1 cellular context compared by ENCODE assay signal in the genomic region with DNA sequence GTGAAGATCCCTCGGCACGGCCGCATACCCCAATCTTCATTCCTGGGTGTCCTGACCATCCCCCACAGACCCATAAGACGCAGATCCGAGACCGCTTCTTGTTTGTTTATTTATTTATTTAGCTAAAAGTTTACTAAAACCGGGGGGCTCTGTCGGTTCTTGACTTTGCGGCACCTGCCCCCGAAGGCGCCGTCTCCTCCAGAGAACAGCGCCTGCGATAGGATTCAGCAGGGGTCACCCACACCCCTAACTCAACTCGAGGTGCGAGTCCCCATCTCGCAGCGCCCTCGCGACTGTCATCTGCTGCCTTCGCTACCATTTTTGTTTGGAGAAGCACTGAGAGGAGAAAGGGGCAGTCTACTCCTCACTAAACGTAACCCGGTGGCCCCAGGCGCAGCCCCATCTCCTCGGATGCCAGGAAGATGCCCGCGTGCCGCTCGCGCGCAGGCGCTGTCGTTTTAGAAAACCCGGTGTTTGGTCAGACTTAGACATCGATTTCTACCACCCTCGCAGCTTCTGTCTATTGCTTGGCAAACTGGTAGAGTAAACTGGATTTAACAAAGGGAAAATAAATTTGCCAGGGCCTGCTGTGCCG.
TF ChIP-seq lines count a peak whose summit lies in the region.

No MANE protein-coding gene starts in this region.

TF ChIP-seq in GM12878, 131 proteins besides CTCF, POLR2A, EP300 and RAD21 (continued from another document):
- TF ChIP-seq, protein P1, sequence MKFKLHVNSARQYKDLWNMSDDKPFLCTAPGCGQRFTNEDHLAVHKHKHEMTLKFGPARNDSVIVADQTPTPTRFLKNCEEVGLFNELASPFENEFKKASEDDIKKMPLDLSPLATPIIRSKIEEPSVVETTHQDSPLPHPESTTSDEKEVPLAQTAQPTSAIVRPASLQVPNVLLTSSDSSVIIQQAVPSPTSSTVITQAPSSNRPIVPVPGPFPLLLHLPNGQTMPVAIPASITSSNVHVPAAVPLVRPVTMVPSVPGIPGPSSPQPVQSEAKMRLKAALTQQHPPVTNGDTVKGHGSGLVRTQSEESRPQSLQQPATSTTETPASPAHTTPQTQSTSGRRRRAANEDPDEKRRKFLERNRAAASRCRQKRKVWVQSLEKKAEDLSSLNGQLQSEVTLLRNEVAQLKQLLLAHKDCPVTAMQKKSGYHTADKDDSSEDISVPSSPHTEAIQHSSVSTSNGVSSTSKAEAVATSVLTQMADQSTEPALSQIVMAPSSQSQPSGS (IDR thresholded peaks at IDR 0.05; ENCODE audit: low read length) = no peak
- TF ChIP-seq, protein P2, sequence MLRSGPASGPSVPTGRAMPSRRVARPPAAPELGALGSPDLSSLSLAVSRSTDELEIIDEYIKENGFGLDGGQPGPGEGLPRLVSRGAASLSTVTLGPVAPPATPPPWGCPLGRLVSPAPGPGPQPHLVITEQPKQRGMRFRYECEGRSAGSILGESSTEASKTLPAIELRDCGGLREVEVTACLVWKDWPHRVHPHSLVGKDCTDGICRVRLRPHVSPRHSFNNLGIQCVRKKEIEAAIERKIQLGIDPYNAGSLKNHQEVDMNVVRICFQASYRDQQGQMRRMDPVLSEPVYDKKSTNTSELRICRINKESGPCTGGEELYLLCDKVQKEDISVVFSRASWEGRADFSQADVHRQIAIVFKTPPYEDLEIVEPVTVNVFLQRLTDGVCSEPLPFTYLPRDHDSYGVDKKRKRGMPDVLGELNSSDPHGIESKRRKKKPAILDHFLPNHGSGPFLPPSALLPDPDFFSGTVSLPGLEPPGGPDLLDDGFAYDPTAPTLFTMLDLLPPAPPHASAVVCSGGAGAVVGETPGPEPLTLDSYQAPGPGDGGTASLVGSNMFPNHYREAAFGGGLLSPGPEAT (IDR thresholded peaks at IDR 0.05; ENCODE audit: low read depth) = no peak
- no peak for TF ChIP-seq JUND (IDR thresholded peaks at IDR 0.05; ENCODE audit: low read depth, low read length)
- no peak for TF ChIP-seq FOXM1 (IDR thresholded peaks at IDR 0.05; ENCODE audit: low read depth, low read length)
- TF ChIP-seq RAD51 (IDR thresholded peaks at IDR 0.05) = no peak
- TF ChIP-seq JUNB (IDR thresholded peaks at IDR 0.05) = no peak
- TF ChIP-seq ZSCAN29 (IDR thresholded peaks at IDR 0.05) = no peak
- TF ChIP-seq HDAC6 (IDR thresholded peaks at IDR 0.05; ENCODE audit: unreplicated experiment) = no peak
- TF ChIP-seq SMARCA5 (IDR thresholded peaks at IDR 0.05) = no peak
- no peak for TF ChIP-seq NFYA (IDR thresholded peaks at IDR 0.05; ENCODE audit: borderline replicate concordance, low read depth, low read length)
